Comparison of ENCODE assay signal across 18 cellular contexts in genomic region chr12:94779520-94779919, GRCh38.
DNase-seq lines count a peak whose midpoint lies in the region; ATAC-seq and TF ChIP-seq lines count a peak whose summit lies in the region.
"Had no signal": no experiment of that assay in that cellular context is flagged by ENCODE, and none has a peak within 500 bp of the region (broad histone marks: within the 10 kb centered on the region; RNA-seq: fewer than 3 reads in every experiment).

No MANE protein-coding gene starts in this region.

- H3K27me3 ChIP-seq in BLaER1, result no peaks in the 10 kb centered on the region
- H3K27me3 ChIP-seq: testis had no signal

- ATAC-seq in GM21737 (IDR thresholded peaks at IDR 0.05; ENCODE audit: unreplicated experiment) (no peak), GM19023 (IDR thresholded peaks at IDR 0.05; ENCODE audit: unreplicated experiment) (no peak), GM18909 (IDR thresholded peaks at IDR 0.05; ENCODE audit: poor library complexity, unreplicated experiment) (no peak)
- ATAC-seq: GM12878, mucosa of descending colon had no signal

- H4K20me1 ChIP-seq in BLaER1, result no peaks in the 10 kb centered on the region

- no peaks in the 10 kb centered on the region for H3K36me3 ChIP-seq in BLaER1

- H3K27ac ChIP-seq in BLaER1, result no peak overlapping the region
- H3K27ac ChIP-seq: testis had no signal

- DNase-seq in Jurkat, Clone E6-1 (ENCODE audit: low read depth, low spot score), result peak; percentile 18
- DNase-seq in choroid plexus epithelial cell (ENCODE audit: low read depth), result peak; percentile 83
- peak; percentile 83 for DNase-seq in myocyte (ENCODE audit: low read depth)
- DNase-seq in activated CD4-positive, alpha-beta T cell treated with anti-CD3 and anti-CD28 coated beads, Interleukin-2, amount 50 U/mL, for 4 hours, result no peak
- DNase-seq: activated CD4-positive, alpha-beta T cell treated with anti-CD3 and anti-CD28 coated beads, Interleukin-2, amount 10 ng/mL, durations not matched to agents 7 days and 5 days; activated T-cell treated with anti-CD3 and anti-CD28 coated beads, Interleukin-2, amount 50 U/mL, for 48 hours; AML-193; amniotic stem cell; Karpas-422; mucosa of descending colon; NCI-H2029; T-helper 9 cell; testis had no signal

- TF ChIP-seq CTCF in choroid plexus epithelial cell (conservative IDR thresholded peaks at IDR 0.05; ENCODE audit: low read depth, low read length), result no peak

- H3K9me3 ChIP-seq in BLaER1, result peaks cover 5% of the 10 kb centered on the region; the same call in 1 of the 2 replicates
- H3K9me3 ChIP-seq: mucosa of descending colon, testis had no signal

- H3K4me3 ChIP-seq in BLaER1 (no peak overlapping the region), choroid plexus epithelial cell (ENCODE audit: low read depth, low read length) (no peak overlapping the region)
- H3K4me3 ChIP-seq in Jurkat, Clone E6-1 (ENCODE audit: low read length), result no peak overlapping the region
- H3K4me3 ChIP-seq: GM12878, mucosa of descending colon, testis had no signal

- H3K4me2 ChIP-seq in BLaER1, result peak overlapping the region; percentile 34

- peaks cover 20% of the 10 kb centered on the region for H3K4me1 ChIP-seq in BLaER1
- H3K4me1 ChIP-seq: testis had no signal

- H3K9ac ChIP-seq in BLaER1, result no peak overlapping the region

Comparison
In these comparisons a context has a peak if more than half of its experiments do, and no peak if none do; other contexts are left out.
1. DNase-seq: peak in Jurkat, Clone E6-1 (single experiment), choroid plexus epithelial cell (single experiment) and myocyte (single experiment); none in activated CD4-positive, alpha-beta T cell treated with anti-CD3 and anti-CD28 coated beads, Interleukin-2, amount 50 U/mL, for 4 hours (0 of 2).